17 cellular contexts compared by ENCODE assay signal in the genomic region with DNA sequence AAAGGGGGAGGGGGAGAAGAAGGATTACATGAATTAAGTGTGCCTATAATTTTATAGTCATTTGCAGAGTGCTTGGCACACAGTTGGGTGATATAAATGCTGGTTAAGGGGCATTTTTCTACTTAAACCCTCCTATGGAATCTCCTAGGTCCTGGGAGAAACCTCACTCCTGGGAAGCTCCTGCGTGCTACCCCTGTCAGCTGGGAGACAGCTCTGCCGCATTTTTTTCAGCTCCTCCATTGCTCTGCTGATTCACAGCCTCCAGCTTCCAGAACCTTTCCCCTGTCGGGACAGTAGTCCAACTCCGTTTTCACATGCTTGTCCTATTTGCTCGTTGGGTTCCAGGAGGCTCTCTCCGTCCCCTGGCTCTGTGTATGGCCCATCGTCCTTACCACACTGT. TPM values are rescaled to one million over a fixed set of nuclear protein-coding genes. Genes with fewer than 3 reads are reported as not detected.
DNase-seq lines count a peak whose midpoint lies in the region; ATAC-seq and TF ChIP-seq lines count a peak whose summit lies in the region.
"Had no signal": no experiment of that assay in that cellular context is flagged by ENCODE, and none has a peak within 500 bp of the region (broad histone marks: within the 10 kb centered on the region; RNA-seq: fewer than 3 reads in every experiment).

No MANE protein-coding gene starts in this region.

- H3K79me1 ChIP-seq in trophoblast cell (ENCODE audit: low read length) = peaks cover 23% of the 10 kb centered on the region

- ATAC-seq in GM23338 = no peak
- ATAC-seq: CD8-positive, alpha-beta T cell; GM12878 had no signal

- H3K4ac ChIP-seq in trophoblast cell (ENCODE audit: low read depth, low read length) = peak overlapping the region; percentile 47

- DNase-seq in Caco-2 (no peak), GM23338 (ENCODE audit: low spot score) (no peak), chondrocyte (ENCODE audit: low spot score) (peak; percentile 19), trophoblast cell (peak; percentile 31 to 60), NCI-H526 treated with DMSO at 0.1 percent for 48 hours (lab: John Stamatoyannopoulos, UW) (no peak), breast epithelium (ENCODE audit: low spot score in 2 of 2) (no peak), kidney glomerular epithelial cell (lab: John Stamatoyannopoulos, UW) (no peak)
- DNase-seq: C1 segment of cervical spinal cord; CD4-positive, CD25-positive, alpha-beta regulatory T cell; CD8-positive, alpha-beta T cell; DMS 273 treated with DMSO at 0.1 percent for 48 hours; DMS79; EL; GDM1; HFFc6 had no signal

- no peaks in the 10 kb centered on the region for H3K27me3 Mint-ChIP-seq in Caco-2 (ENCODE audit: insufficient read depth, unreplicated experiment)
- H3K27me3 Mint-ChIP-seq in GM23338 (ENCODE audit: insufficient read depth, low read depth, poor library complexity) = peaks cover 4% of the 10 kb centered on the region
- H3K27me3 Mint-ChIP-seq in chondrocyte (ENCODE audit: low read depth) = peaks cover 25% of the 10 kb centered on the region

- H3K9me3 ChIP-seq in Caco-2 = no peaks in the 10 kb centered on the region
- H3K9me3 ChIP-seq in trophoblast cell (ENCODE audit: insufficient read depth, low read depth, low read length) = peaks cover 1% of the 10 kb centered on the region
- H3K9me3 ChIP-seq in breast epithelium = no peaks in the 10 kb centered on the region
- H3K9me3 ChIP-seq: HAP-1 had no signal

- H3K9me2 ChIP-seq in GM23338 (ENCODE audit: insufficient read depth) = no peaks in the 10 kb centered on the region

- peak overlapping the region; percentile 65 for H3K14ac ChIP-seq in trophoblast cell (ENCODE audit: low read length)

- H4K20me1 ChIP-seq in GM23338 (replicated peaks; ENCODE audit: insufficient read depth) = no peaks in the 10 kb centered on the region

- no peak overlapping the region for H3K4me3 Mint-ChIP-seq in Caco-2 (ENCODE audit: unreplicated experiment)
- H3K4me3 Mint-ChIP-seq in GM23338 = no peak overlapping the region
- H3K4me3 Mint-ChIP-seq in chondrocyte (ENCODE audit: unreplicated experiment) = no peak overlapping the region
- H3K4me3 Mint-ChIP-seq: CD4-positive, CD25-positive, alpha-beta regulatory T cell; CD8-positive, alpha-beta T cell; HFFc6 had no signal

- H3K4me1 Mint-ChIP-seq in Caco-2 (ENCODE audit: low read depth, unreplicated experiment) (peaks cover 28% of the 10 kb centered on the region), GM23338 (peaks cover 7% of the 10 kb centered on the region; the same call in 1 of the 3 replicates), chondrocyte (ENCODE audit: low read depth) (no peaks in the 10 kb centered on the region)

- H3K23ac ChIP-seq in trophoblast cell (ENCODE audit: low read length) = no peak overlapping the region

- H3K36me3 Mint-ChIP-seq in Caco-2 (ENCODE audit: insufficient read depth, unreplicated experiment) = no peaks in the 10 kb centered on the region
- H3K36me3 Mint-ChIP-seq in GM23338 (ENCODE audit: low read depth) = no peaks in the 10 kb centered on the region
- peaks cover 3% of the 10 kb centered on the region for H3K36me3 Mint-ChIP-seq in chondrocyte (ENCODE audit: low read depth)
- H3K36me3 Mint-ChIP-seq: CD4-positive, CD25-positive, alpha-beta regulatory T cell; CD8-positive, alpha-beta T cell had no signal

- no peak overlapping the region for H3K4me3 ChIP-seq in Caco-2 (ENCODE audit: low read depth, low read length)
- no peak overlapping the region for H3K4me3 ChIP-seq in GM23338
- no peak overlapping the region for H3K4me3 ChIP-seq in trophoblast cell (ENCODE audit: low read depth, low read length)
- H3K4me3 ChIP-seq in breast epithelium = no peak overlapping the region
- H3K4me3 ChIP-seq: GM12878, HAP-1 had no signal

- CTCF ChIA-PET in Caco-2 (lab: Charles Lee) = no interaction called here

- no peak overlapping the region for H2BK5ac ChIP-seq in trophoblast cell (ENCODE audit: low read depth, low read length, poor library complexity)

- no peak overlapping the region for H3K27ac ChIP-seq in GM23338 (ENCODE audit: low read depth)
- no peak overlapping the region for H3K27ac ChIP-seq in trophoblast cell (ENCODE audit: low read depth, low read length)
- no peak overlapping the region for H3K27ac ChIP-seq in breast epithelium

- no peak overlapping the region for H3K9ac ChIP-seq in trophoblast cell (ENCODE audit: low read length)

- H3K79me2 ChIP-seq in GM23338 (replicated peaks; ENCODE audit: insufficient read depth) (no peaks in the 10 kb centered on the region), trophoblast cell (ENCODE audit: control insufficient read depth, insufficient read depth, low read length, poor library complexity) (peaks cover 4% of the 10 kb centered on the region)

- peak overlapping the region; percentile 6 for H4K8ac ChIP-seq in trophoblast cell (ENCODE audit: low read depth, low read length)

- WGBS in trophoblast cell (ENCODE audit: extremely low coverage, insufficient coverage, insufficient read length) = no CpG with 5 or more reads among the region's 7 CpGs

- H2AFZ ChIP-seq in GM23338 (peak overlapping the region; percentile 32; the same call in 1 of the 2 replicates), trophoblast cell (ENCODE audit: insufficient read depth, low read length, poor library complexity) (no peak overlapping the region)

- H3K4me2 ChIP-seq in GM23338 (no peak overlapping the region), trophoblast cell (ENCODE audit: low read length) (no peak overlapping the region)

- H3K27me3 ChIP-seq in Caco-2 (replicated peaks; ENCODE audit: control insufficient read depth, insufficient read depth, low read length) = no peaks in the 10 kb centered on the region
- no peaks in the 10 kb centered on the region for H3K27me3 ChIP-seq in GM23338 (ENCODE audit: insufficient read depth)
- H3K27me3 ChIP-seq in trophoblast cell (ENCODE audit: insufficient read depth, low read length) = no peaks in the 10 kb centered on the region
- H3K27me3 ChIP-seq in breast epithelium = no peaks in the 10 kb centered on the region

- H2BK120ac ChIP-seq in trophoblast cell (ENCODE audit: insufficient read depth, low read length, poor library complexity) = peak overlapping the region; percentile 48

- peak overlapping the region; percentile 30 for H3K27ac Mint-ChIP-seq in Caco-2 (ENCODE audit: unreplicated experiment)
- H3K27ac Mint-ChIP-seq in GM23338 = no peak overlapping the region
- H3K27ac Mint-ChIP-seq in chondrocyte (ENCODE audit: unreplicated experiment) = no peak overlapping the region
- H3K27ac Mint-ChIP-seq: CD8-positive, alpha-beta T cell; HFFc6 had no signal

- H3K36me3 ChIP-seq in Caco-2 (ENCODE audit: control insufficient read depth, insufficient read depth, low read length) (no peaks in the 10 kb centered on the region), GM23338 (ENCODE audit: insufficient read depth) (no peaks in the 10 kb centered on the region), trophoblast cell (ENCODE audit: control insufficient read depth in 1 of 2, insufficient read depth in 2 of 2, low read length in 2 of 2) (no peaks in the 10 kb centered on the region), breast epithelium (no peaks in the 10 kb centered on the region)
- H3K36me3 ChIP-seq: HAP-1 had no signal

- no peaks in the 10 kb centered on the region for H3F3A ChIP-seq in GM23338 (replicated peaks; ENCODE audit: low read depth)

- H4K12ac ChIP-seq in trophoblast cell (ENCODE audit: low read depth, low read length) = no peak overlapping the region

- peak overlapping the region; percentile 21 for H2AK5ac ChIP-seq in trophoblast cell (ENCODE audit: low read length)

- peak overlapping the region; percentile 6 for H3K18ac ChIP-seq in trophoblast cell (ENCODE audit: low read length)

- H3K9me3 Mint-ChIP-seq in Caco-2 (ENCODE audit: unreplicated experiment) = no peaks in the 10 kb centered on the region
- H3K9me3 Mint-ChIP-seq in GM23338 = peaks cover 4% of the 10 kb centered on the region; the same call in 1 of the 3 replicates
- H3K9me3 Mint-ChIP-seq in chondrocyte (ENCODE audit: low read depth) = peaks cover 4% of the 10 kb centered on the region
- H3K9me3 Mint-ChIP-seq: HFFc6 had no signal

- intact Hi-C loops in Caco-2 (cut with micrococcal nuclease; ENCODE audit: unreplicated experiment) = no loop called here
- intact Hi-C loops in breast epithelium (cut with DNase I; ENCODE audit: low total_unique reads) = no loop called here

- BruUV-seq in Caco-2 (replicated peaks; lab: Mats Ljungman, UMichigan) = no TSS peak

- no peak for TF ChIP-seq POLR2A in breast epithelium (IDR thresholded peaks at IDR 0.05)

- H3K4me1 ChIP-seq in Caco-2 (peaks cover 21% of the 10 kb centered on the region), GM23338 (ENCODE audit: insufficient read depth) (no peaks in the 10 kb centered on the region), trophoblast cell (ENCODE audit: control insufficient read depth in 1 of 2, insufficient read depth in 2 of 2, low read length in 2 of 2) (peaks cover 16 to 32% of the 10 kb centered on the region in 2 experiments), breast epithelium (no peaks in the 10 kb centered on the region)
- H3K4me1 ChIP-seq: HAP-1 had no signal

- POLR2A ChIA-PET in Caco-2 (lab: Charles Lee) = no interaction called here

- H2BK12ac ChIP-seq in trophoblast cell (ENCODE audit: low read length) = peak overlapping the region; percentile 86

- TF ChIP-seq CTCF in Caco-2 (IDR thresholded peaks at IDR 0.05; ENCODE audit: insufficient read depth in 1 of 2, low read depth in 1 of 2, low read length in 1 of 2, severe bottlenecking in 1 of 2, unreplicated experiment in 1 of 2) (no peak), GM23338 (conservative IDR thresholded peaks at IDR 0.05; ENCODE audit: low read depth in 2 of 2) (no peak), chondrocyte (IDR thresholded peaks at IDR 0.05) (no peak), breast epithelium (IDR thresholded peaks at IDR 0.05) (no peak)

- peak overlapping the region; percentile 84 for H4K91ac ChIP-seq in trophoblast cell (ENCODE audit: low read depth, low read length)

TF ChIP-seq in GM23338, 12 proteins besides CTCF, POLR2A, EP300 and RAD21 (continues in another document):
- no peak for TF ChIP-seq ZNF114 (CRISPR knock-in tag; IDR thresholded peaks at IDR 0.05)
- TF ChIP-seq STAT1 (IDR thresholded peaks at IDR 0.05; ENCODE audit: unreplicated experiment) = no peak
- TF ChIP-seq CREB1 (CRISPR knock-in tag; IDR thresholded peaks at IDR 0.05; ENCODE audit: low read depth) = no peak
- TF ChIP-seq ZNF331 (CRISPR knock-in tag; IDR thresholded peaks at IDR 0.05; ENCODE audit: low read depth) = no peak

RNA-seq across cellular contexts. Expression of a gene that starts 59.2 kb away (rescaled TPM):
- 5.5 and 6.4 TPM in 2 replicates for total RNA-seq in Caco-2 (2022)
- 0.66 and 1.1 TPM in 2 replicates for total RNA-seq in GM23338 (2014; rRNA removed; shearing (Covaris generic))
- polyA plus RNA-seq in GM23338 (2016; fragmentation: Nextera tagmentation; extraction: Ambion mirVana) = 0.23 and 0.34 TPM in 2 replicates
- 1.4 to 4.7 TPM (median 1.5 TPM) in 3 replicates for total RNA-seq in chondrocyte
- polyA plus RNA-seq in trophoblast cell (2013) = 9.8 and 10.2 TPM in 2 replicates
- total RNA-seq in breast epithelium = 10 to 100 TPM in 2 of 3 donors, 1 to 10 TPM in 1; 9.6 to 20.3 (median 12.1) TPM
- total RNA-seq: CD4-positive, CD25-positive, alpha-beta regulatory T cell; CD8-positive, alpha-beta T cell; GM12878 had no signal
- polyA plus RNA-seq: CD4-positive, CD25-positive, alpha-beta regulatory T cell; GM12878 had no signal

Comparison
In these comparisons a context has a peak if more than half of its experiments do, and no peak if none do; other contexts are left out.
1. DNase-seq: peak in chondrocyte (single experiment) and trophoblast cell (2 of 2); none in Caco-2 (0 of 2), GM23338 (single experiment), NCI-H526 treated with DMSO at 0.1 percent for 48 hours (single experiment), breast epithelium (0 of 2) and kidney glomerular epithelial cell (single experiment).